In the genomic region with DNA sequence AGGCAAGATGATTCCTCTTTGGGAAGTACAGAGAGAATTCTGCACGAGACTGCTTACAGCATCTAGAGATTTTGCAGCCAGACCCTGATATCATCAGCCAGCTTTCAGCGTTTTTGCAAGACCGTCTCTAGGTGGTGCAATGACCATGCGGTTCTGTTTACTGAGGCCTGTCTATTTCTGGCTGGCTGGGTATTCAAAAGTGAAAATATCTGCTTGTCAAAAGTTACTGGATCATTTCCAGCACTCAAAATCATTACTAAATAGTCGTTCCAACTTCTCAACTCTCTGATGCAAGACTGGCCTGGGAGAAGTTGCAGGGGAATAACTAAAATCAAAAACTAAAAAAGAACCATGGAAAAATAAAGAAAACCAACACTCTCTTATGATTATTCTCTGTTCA, we compare ENCODE assay signal across 8 cellular contexts.
A peak's percentile ranks its signal among the peaks of the same experiment; 100 is the strongest.
DNase-seq lines count a peak whose midpoint lies in the region; ATAC-seq and TF ChIP-seq lines count a peak whose summit lies in the region.

No MANE protein-coding gene starts in this region.

- no peak overlapping the region for H3K27ac Mint-ChIP-seq in activated CD8-positive, alpha-beta memory T cell treated with anti-CD3 and anti-CD28 coated beads, Interleukin-2, amount 10 ng/mL, durations not matched to agents 7 days and 5 days
- H3K27ac Mint-ChIP-seq in endodermal cell = no peak overlapping the region

- no peak overlapping the region for H3K4me2 ChIP-seq in Karpas-422 (ENCODE audit: low read depth, low read length, poor library complexity, severe bottlenecking)

- peaks cover 14% of the 10 kb centered on the region for H3K4me1 Mint-ChIP-seq in activated CD8-positive, alpha-beta memory T cell treated with anti-CD3 and anti-CD28 coated beads, Interleukin-2, amount 10 ng/mL, durations not matched to agents 7 days and 5 days
- no peaks in the 10 kb centered on the region for H3K4me1 Mint-ChIP-seq in endodermal cell

- H3K36me3 Mint-ChIP-seq in activated CD8-positive, alpha-beta memory T cell treated with anti-CD3 and anti-CD28 coated beads, Interleukin-2, amount 10 ng/mL, durations not matched to agents 7 days and 5 days = peaks cover 36% of the 10 kb centered on the region
- peaks cover 79% of the 10 kb centered on the region for H3K36me3 Mint-ChIP-seq in endodermal cell (ENCODE audit: low read depth)

- no peaks in the 10 kb centered on the region for H3K79me2 ChIP-seq in Karpas-422 (ENCODE audit: low read length)

- no peaks in the 10 kb centered on the region for H3K9me2 ChIP-seq in Karpas-422 (replicated peaks; ENCODE audit: insufficient read depth, low read length)

- H3K9ac ChIP-seq in Karpas-422 (ENCODE audit: low read length) = peak overlapping the region; percentile 21; the same call in 1 of the 2 replicates
- no peak overlapping the region for H3K9ac ChIP-seq in endodermal cell (ENCODE audit: extremely low read depth, low read length, poor library complexity, severe bottlenecking)

- H3K27me3 ChIP-seq in Karpas-422 (ENCODE audit: low read length) = no peaks in the 10 kb centered on the region
- H3K27me3 ChIP-seq in endodermal cell (ENCODE audit: control insufficient read depth, insufficient read depth, low read length, poor library complexity, severe bottlenecking) = no peaks in the 10 kb centered on the region
- H3K27me3 ChIP-seq in vagina = no peaks in the 10 kb centered on the region

- peak; percentile 72 for TF ChIP-seq CTCF in endodermal cell (conservative IDR thresholded peaks at IDR 0.05)
- TF ChIP-seq CTCF in mucosa of descending colon (IDR thresholded peaks at IDR 0.05) = no peak
- TF ChIP-seq CTCF in vagina (IDR thresholded peaks at IDR 0.05) = peak in 1 of 3 experiments; percentile 14

- H3K27me3 Mint-ChIP-seq in activated CD8-positive, alpha-beta memory T cell treated with anti-CD3 and anti-CD28 coated beads, Interleukin-2, amount 10 ng/mL, durations not matched to agents 7 days and 5 days = no peaks in the 10 kb centered on the region
- H3K27me3 Mint-ChIP-seq in endodermal cell (ENCODE audit: insufficient read depth) = no peaks in the 10 kb centered on the region

- TF ChIP-seq POLR2A in vagina (IDR thresholded peaks at IDR 0.05) = no peak

- H3K9me3 Mint-ChIP-seq in activated CD8-positive, alpha-beta memory T cell treated with anti-CD3 and anti-CD28 coated beads, Interleukin-2, amount 10 ng/mL, durations not matched to agents 7 days and 5 days (ENCODE audit: low read depth) = no peaks in the 10 kb centered on the region
- no peaks in the 10 kb centered on the region for H3K9me3 Mint-ChIP-seq in endodermal cell

- CTCF ChIA-PET in activated CD8-positive, alpha-beta memory T cell treated with anti-CD3 and anti-CD28 coated beads, Interleukin-2, amount 10 ng/mL, durations not matched to agents 7 days and 5 days (lab: Charles Lee) = interaction anchor here (0.8 to 4.7 kb wide), 7 partner anchors 10 to 721 kb away, joined by 3 to 15 read pairs (median 3); no protein-coding TSS in a partner anchor

- H3K9me3 ChIP-seq in Karpas-422 (ENCODE audit: low read length) (no peaks in the 10 kb centered on the region), endodermal cell (ENCODE audit: control insufficient read depth, low read length) (peaks cover 15% of the 10 kb centered on the region), mucosa of descending colon (no peaks in the 10 kb centered on the region), vagina (no peaks in the 10 kb centered on the region)

- no peak overlapping the region for H2AFZ ChIP-seq in Karpas-422 (ENCODE audit: low read length)

- no peak overlapping the region for H3K27ac ChIP-seq in Karpas-422 (ENCODE audit: low read length)
- H3K27ac ChIP-seq in endodermal cell (ENCODE audit: low read depth, low read length) = no peak overlapping the region
- peak overlapping the region; percentile 74 for H3K27ac ChIP-seq in vagina

- DNase-seq in activated CD8-positive, alpha-beta memory T cell treated with anti-CD3 and anti-CD28 coated beads, Interleukin-2, amount 10 ng/mL, durations not matched to agents 7 days and 5 days = peak; percentile 46
- no peak for DNase-seq in activated CD8-positive, alpha-beta memory T cell treated with anti-CD3 and anti-CD28 coated beads for 24 hours
- peak; percentile 78 for DNase-seq in Karpas-422
- peak; percentile 58 for DNase-seq in SW480 (ENCODE audit: low spot score)
- DNase-seq in endodermal cell = peak; percentile 72
- peak in 1 of 3 donors; percentile 56 for DNase-seq in mucosa of descending colon
- peak in 1 of 2 donors; percentile 94 for DNase-seq in vagina (ENCODE audit: extremely low spot score in 2 of 2)

- peak; percentile 51 for ATAC-seq in activated CD8-positive, alpha-beta memory T cell treated with anti-CD3 and anti-CD28 coated beads, Interleukin-2, amount 10 ng/mL, durations not matched to agents 7 days and 5 days
- ATAC-seq in GM21723 (IDR thresholded peaks at IDR 0.05; ENCODE audit: unreplicated experiment) = peak; percentile 77
- ATAC-seq in mucosa of descending colon = peak; percentile 80

- H3K4me3 ChIP-seq in Karpas-422 (ENCODE audit: low read length) (no peak overlapping the region), endodermal cell (ENCODE audit: low read length) (no peak overlapping the region), mucosa of descending colon (no peak overlapping the region), vagina (no peak overlapping the region)

- H3K36me3 ChIP-seq in Karpas-422 (ENCODE audit: insufficient read depth, low read length) (peaks cover 11% of the 10 kb centered on the region; the same call in 1 of the 2 replicates), endodermal cell (ENCODE audit: control insufficient read depth, insufficient read depth, low read length) (peaks cover 66% of the 10 kb centered on the region), mucosa of descending colon (ENCODE audit: low read depth) (no peaks in the 10 kb centered on the region), vagina (peaks cover 0 to 4% of the 10 kb centered on the region in 2 donors)

- H4K20me1 ChIP-seq in Karpas-422 (ENCODE audit: insufficient read depth, low read depth, low read length) = no peaks in the 10 kb centered on the region

- 52 to 54% methylated on average over 3 to 5 of the region's 5 CpGs for WGBS in endodermal cell (ENCODE audit: insufficient coverage in 1 of 2, insufficient read length in 1 of 2), 2 experiments

- no peak overlapping the region for H3K4me3 Mint-ChIP-seq in activated CD8-positive, alpha-beta memory T cell treated with anti-CD3 and anti-CD28 coated beads, Interleukin-2, amount 10 ng/mL, durations not matched to agents 7 days and 5 days
- H3K4me3 Mint-ChIP-seq in endodermal cell = no peak overlapping the region

- intact Hi-C loops in mucosa of descending colon (cut with DNase I, micrococcal nuclease) = no loop called here
- intact Hi-C loops in vagina (cut with DNase I) = loop anchor here (2.0 kb wide), 1 partner anchor 240 kb away; the partner anchor contains the start of gene ELMO1

- H3K4me1 ChIP-seq in Karpas-422 (ENCODE audit: low read length) (peaks cover 17% of the 10 kb centered on the region), endodermal cell (ENCODE audit: control insufficient read depth, insufficient read depth, low read length) (no peaks in the 10 kb centered on the region), mucosa of descending colon (ENCODE audit: low read depth) (no peaks in the 10 kb centered on the region), vagina (peaks cover 28% of the 10 kb centered on the region)
